ENCODE assay signal across 2 cellular contexts in the genomic region with DNA sequence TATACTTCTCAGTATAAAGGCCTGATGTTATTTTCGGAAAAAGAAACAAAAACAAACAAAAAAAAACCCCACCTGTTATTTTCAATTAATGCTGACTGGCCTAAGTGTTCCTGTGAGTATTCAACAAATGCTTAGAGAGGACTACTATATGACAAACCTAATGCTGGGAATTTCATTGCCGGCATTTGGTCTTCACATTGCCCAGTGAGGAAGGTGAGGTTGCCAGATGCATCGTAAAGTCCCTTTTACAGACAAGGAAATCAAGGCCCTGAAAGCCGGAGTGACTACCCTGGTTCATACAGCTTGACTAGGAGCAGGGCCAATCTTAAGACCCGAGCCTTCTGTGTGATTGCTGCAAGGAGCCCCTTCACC.
TF ChIP-seq lines count a peak whose summit lies in the region.

No MANE protein-coding gene starts in this region.

TF ChIP-seq in A549, 52 proteins besides CTCF, POLR2A, EP300 and RAD21:
- TF ChIP-seq RFX5 (IDR thresholded peaks at IDR 0.05) = no peak
- peak; percentile 71 for TF ChIP-seq MAFK (IDR thresholded peaks at IDR 0.05; ENCODE audit: partially characterized antibody)
- no peak for TF ChIP-seq FOSB (CRISPR knock-in tag; IDR thresholded peaks at IDR 0.05)
- no peak for TF ChIP-seq ZSCAN20 (CRISPR knock-in tag; IDR thresholded peaks at IDR 0.05)
- no peak for TF ChIP-seq NPAS2 (CRISPR knock-in tag; IDR thresholded peaks at IDR 0.05; ENCODE audit: borderline replicate concordance)

TF ChIP-seq in HepG2, 621 proteins besides CTCF, POLR2A, EP300 and RAD21:
- TF ChIP-seq XRCC5 (optimal IDR thresholded peaks at IDR 0.05; ENCODE audit: low read length) = no peak
- TF ChIP-seq, protein P1, sequence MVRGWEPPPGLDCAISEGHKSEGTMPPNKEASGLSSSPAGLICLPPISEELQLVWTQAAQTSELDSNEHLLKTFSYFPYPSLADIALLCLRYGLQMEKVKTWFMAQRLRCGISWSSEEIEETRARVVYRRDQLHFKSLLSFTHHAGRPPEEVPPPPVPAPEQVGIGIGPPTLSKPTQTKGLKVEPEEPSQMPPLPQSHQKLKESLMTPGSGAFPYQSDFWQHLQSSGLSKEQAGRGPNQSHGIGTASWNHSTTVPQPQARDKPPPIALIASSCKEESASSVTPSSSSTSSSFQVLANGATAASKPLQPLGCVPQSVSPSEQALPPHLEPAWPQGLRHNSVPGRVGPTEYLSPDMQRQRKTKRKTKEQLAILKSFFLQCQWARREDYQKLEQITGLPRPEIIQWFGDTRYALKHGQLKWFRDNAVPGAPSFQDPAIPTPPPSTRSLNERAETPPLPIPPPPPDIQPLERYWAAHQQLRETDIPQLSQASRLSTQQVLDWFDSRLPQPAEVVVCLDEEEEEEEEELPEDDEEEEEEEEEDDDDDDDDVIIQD (CRISPR knock-in tag; IDR thresholded peaks at IDR 0.05; ENCODE audit: low read depth) = no peak
- TF ChIP-seq, protein P2, sequence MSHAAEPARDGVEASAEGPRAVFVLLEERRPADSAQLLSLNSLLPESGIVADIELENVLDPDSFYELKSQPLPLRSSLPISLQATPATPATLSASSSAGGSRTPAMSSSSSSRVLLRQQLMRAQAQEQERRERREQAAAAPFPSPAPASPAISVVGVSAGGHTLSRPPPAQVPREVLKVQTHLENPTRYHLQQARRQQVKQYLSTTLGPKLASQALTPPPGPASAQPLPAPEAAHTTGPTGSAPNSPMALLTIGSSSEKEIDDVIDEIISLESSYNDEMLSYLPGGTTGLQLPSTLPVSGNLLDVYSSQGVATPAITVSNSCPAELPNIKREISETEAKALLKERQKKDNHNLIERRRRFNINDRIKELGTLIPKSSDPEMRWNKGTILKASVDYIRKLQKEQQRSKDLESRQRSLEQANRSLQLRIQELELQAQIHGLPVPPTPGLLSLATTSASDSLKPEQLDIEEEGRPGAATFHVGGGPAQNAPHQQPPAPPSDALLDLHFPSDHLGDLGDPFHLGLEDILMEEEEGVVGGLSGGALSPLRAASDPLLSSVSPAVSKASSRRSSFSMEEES (CRISPR knock-in tag; IDR thresholded peaks at IDR 0.05) = no peak
- peak; percentile 64; the same call in 1 of the 2 replicates for TF ChIP-seq MAFF (IDR thresholded peaks at IDR 0.05; ENCODE audit: low read depth, low read length)
- TF ChIP-seq ZNF629 (CRISPR knock-in tag; conservative IDR thresholded peaks at IDR 0.05) = peak; percentile 63
- no peak for TF ChIP-seq MEIS1 (CRISPR knock-in tag; IDR thresholded peaks at IDR 0.05; ENCODE audit: borderline replicate concordance)
- peak; percentile 51 to 69; a peak in 2 of 4 replicates for TF ChIP-seq MAFK (conservative IDR thresholded peaks at IDR 0.05 in 1 of 2, IDR thresholded peaks at IDR 0.05 in 1 of 2; ENCODE audit: low read length in 2 of 2)
- TF ChIP-seq SMARCC2 (IDR thresholded peaks at IDR 0.05) = no peak
- TF ChIP-seq, protein P3, sequence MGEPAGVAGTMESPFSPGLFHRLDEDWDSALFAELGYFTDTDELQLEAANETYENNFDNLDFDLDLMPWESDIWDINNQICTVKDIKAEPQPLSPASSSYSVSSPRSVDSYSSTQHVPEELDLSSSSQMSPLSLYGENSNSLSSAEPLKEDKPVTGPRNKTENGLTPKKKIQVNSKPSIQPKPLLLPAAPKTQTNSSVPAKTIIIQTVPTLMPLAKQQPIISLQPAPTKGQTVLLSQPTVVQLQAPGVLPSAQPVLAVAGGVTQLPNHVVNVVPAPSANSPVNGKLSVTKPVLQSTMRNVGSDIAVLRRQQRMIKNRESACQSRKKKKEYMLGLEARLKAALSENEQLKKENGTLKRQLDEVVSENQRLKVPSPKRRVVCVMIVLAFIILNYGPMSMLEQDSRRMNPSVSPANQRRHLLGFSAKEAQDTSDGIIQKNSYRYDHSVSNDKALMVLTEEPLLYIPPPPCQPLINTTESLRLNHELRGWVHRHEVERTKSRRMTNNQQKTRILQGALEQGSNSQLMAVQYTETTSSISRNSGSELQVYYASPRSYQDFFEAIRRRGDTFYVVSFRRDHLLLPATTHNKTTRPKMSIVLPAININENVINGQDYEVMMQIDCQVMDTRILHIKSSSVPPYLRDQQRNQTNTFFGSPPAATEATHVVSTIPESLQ (CRISPR knock-in tag; conservative IDR thresholded peaks at IDR 0.05) = no peak
- no peak for TF ChIP-seq ZNF484 (CRISPR knock-in tag; IDR thresholded peaks at IDR 0.05; ENCODE audit: borderline replicate concordance, low read depth)
- TF ChIP-seq ZNF501 (CRISPR knock-in tag; IDR thresholded peaks at IDR 0.05) = no peak
- 0 out of 2 replicates have a peak, but pooled peaks have one; percentile 10 for TF ChIP-seq NKX3-1 (CRISPR knock-in tag; IDR thresholded peaks at IDR 0.05)
- TF ChIP-seq FOSL1 (CRISPR knock-in tag; IDR thresholded peaks at IDR 0.05; ENCODE audit: borderline replicate concordance) = no peak
- TF ChIP-seq NR1H2 (CRISPR knock-in tag; IDR thresholded peaks at IDR 0.05; ENCODE audit: borderline replicate concordance, low read depth) = no peak
- no peak for TF ChIP-seq ZNF781 (CRISPR knock-in tag; IDR thresholded peaks at IDR 0.05; ENCODE audit: borderline replicate concordance, not compliant biosample characterization)
- TF ChIP-seq, protein P4, sequence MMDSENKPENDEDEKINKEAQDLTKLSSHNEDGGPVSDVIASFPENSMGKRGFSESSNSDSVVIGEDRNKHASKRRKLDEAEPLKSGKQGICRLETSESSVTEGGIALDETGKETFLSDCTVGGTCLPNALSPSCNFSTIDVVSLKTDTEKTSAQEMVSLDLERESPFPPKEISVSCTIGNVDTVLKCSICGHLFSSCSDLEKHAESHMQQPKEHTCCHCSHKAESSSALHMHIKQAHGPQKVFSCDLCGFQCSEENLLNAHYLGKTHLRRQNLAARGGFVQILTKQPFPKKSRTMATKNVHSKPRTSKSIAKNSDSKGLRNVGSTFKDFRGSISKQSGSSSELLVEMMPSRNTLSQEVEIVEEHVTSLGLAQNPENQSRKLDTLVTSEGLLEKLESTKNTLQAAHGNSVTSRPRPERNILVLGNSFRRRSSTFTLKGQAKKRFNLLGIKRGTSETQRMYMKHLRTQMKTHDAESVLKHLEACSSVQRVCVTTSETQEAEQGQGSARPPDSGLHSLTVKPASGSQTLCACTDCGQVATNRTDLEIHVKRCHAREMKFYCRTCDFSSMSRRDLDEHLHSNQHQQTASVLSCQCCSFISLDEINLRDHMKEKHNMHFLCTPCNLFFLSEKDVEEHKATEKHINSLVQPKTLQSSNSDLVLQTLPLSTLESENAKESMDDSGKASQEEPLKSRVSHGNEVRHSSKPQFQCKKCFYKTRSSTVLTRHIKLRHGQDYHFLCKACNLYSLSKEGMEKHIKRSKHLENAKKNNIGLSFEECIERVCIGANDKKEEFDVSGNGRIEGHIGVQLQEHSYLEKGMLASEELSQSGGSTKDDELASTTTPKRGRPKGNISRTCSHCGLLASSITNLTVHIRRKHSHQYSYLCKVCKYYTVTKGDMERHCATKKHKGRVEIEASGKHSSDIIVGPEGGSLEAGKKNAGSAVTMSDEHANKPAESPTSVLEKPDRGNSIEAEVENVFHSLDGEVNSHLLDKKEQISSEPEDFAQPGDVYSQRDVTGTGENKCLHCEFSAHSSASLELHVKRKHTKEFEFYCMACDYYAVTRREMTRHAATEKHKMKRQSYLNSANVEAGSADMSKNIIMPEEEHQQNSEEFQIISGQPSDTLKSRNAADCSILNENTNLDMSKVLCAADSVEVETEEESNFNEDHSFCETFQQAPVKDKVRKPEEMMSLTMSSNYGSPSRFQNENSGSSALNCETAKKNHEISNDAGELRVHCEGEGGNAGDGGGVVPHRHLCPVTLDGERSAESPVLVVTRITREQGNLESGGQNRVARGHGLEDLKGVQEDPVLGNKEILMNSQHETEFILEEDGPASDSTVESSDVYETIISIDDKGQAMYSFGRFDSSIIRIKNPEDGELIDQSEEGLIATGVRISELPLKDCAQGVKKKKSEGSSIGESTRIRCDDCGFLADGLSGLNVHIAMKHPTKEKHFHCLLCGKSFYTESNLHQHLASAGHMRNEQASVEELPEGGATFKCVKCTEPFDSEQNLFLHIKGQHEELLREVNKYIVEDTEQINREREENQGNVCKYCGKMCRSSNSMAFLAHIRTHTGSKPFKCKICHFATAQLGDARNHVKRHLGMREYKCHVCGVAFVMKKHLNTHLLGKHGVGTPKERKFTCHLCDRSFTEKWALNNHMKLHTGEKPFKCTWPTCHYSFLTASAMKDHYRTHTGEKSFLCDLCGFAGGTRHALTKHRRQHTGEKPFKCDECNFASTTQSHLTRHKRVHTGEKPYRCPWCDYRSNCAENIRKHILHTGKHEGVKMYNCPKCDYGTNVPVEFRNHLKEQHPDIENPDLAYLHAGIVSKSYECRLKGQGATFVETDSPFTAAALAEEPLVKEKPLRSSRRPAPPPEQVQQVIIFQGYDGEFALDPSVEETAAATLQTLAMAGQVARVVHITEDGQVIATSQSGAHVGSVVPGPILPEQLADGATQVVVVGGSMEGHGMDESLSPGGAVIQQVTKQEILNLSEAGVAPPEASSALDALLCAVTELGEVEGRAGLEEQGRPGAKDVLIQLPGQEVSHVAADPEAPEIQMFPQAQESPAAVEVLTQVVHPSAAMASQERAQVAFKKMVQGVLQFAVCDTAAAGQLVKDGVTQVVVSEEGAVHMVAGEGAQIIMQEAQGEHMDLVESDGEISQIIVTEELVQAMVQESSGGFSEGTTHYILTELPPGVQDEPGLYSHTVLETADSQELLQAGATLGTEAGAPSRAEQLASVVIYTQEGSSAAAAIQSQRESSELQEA (CRISPR knock-in tag; IDR thresholded peaks at IDR 0.05; ENCODE audit: not compliant biosample characterization) = no peak
TF ChIP-seq in HepG2: peak in this region for 4.
